In genomic region chr9:137204731-137205125, GRCh38 we compare ENCODE assay signal across 8 cellular contexts. TPM values are rescaled to one million over a fixed set of nuclear protein-coding genes. Genes with fewer than 3 reads are reported as not detected.
A peak's percentile ranks its signal among the peaks of the same experiment; 100 is the strongest.
DNase-seq lines count a peak whose midpoint lies in the region; ATAC-seq and TF ChIP-seq lines count a peak whose summit lies in the region.

No MANE protein-coding gene starts in this region.

- no peaks in the 10 kb centered on the region for H3K9me3 Mint-ChIP-seq in naive B cell

- peaks cover 6% of the 10 kb centered on the region for H3K36me3 ChIP-seq in A673 (ENCODE audit: insufficient read depth, low read length, poor library complexity, severe bottlenecking)

- ATAC-seq in naive B cell (ENCODE audit: low read depth in 2 of 2), result no peak
- ATAC-seq in GM21786 (IDR thresholded peaks at IDR 0.05; ENCODE audit: unreplicated experiment), result no peak
- no peak for ATAC-seq in HG03095 (IDR thresholded peaks at IDR 0.05; ENCODE audit: unreplicated experiment)

- no peak for TF ChIP-seq CTCF in A673 (conservative IDR thresholded peaks at IDR 0.05; ENCODE audit: low read depth, low read length)

- no peaks in the 10 kb centered on the region for H3K9me3 ChIP-seq in A673 (ENCODE audit: low read depth, low read length, poor library complexity, severe bottlenecking)

- peak overlapping the region; percentile 97 for H3K4me3 ChIP-seq in A673 (ENCODE audit: low read depth, low read length, poor library complexity, severe bottlenecking)
- H3K4me3 ChIP-seq in Jurkat, Clone E6-1 (ENCODE audit: low read length), result peak overlapping the region; percentile 69

- H3K27me3 Mint-ChIP-seq in naive B cell, result no peaks in the 10 kb centered on the region

- CTCF ChIA-PET in A673 (lab: Charles Lee), result interaction anchor here (1.2 kb wide), 1 partner anchor 32 kb away, joined by 3 read pairs; no protein-coding TSS in a partner anchor

- DNase-seq in A673 (ENCODE audit: low spot score) (no peak), naive B cell (no peak), SHP77 treated with DMSO at 0.1 percent for 48 hours (lab: John Stamatoyannopoulos, UW) (no peak), CD1c-positive myeloid dendritic cell (ENCODE audit: extremely low spot score) (no peak)
- DNase-seq in Jurkat, Clone E6-1 (ENCODE audit: low read depth, low spot score), result no peak

- POLR2A ChIA-PET in A673 (lab: Charles Lee; ENCODE audit: low non-redundant PET), result interaction anchor here (0.7 kb wide), 1 partner anchor 32 kb away, joined by 7 read pairs; no protein-coding TSS in a partner anchor

- peaks cover 32% of the 10 kb centered on the region for H3K4me1 ChIP-seq in A673 (ENCODE audit: insufficient read depth, low read length, poor library complexity, severe bottlenecking)

- peak overlapping the region; percentile 92 to 97 (median 93) for H3K4me3 Mint-ChIP-seq in naive B cell

- H3K36me3 Mint-ChIP-seq in naive B cell, result no peaks in the 10 kb centered on the region

- intact Hi-C loops in A673 (cut with micrococcal nuclease; ENCODE audit: unreplicated experiment), result no loop called here

- H3K4me1 Mint-ChIP-seq in naive B cell, result peaks cover 32 to 71% (median 56%) of the 10 kb centered on the region in 3 donors

- peak overlapping the region; percentile 88 for H3K27ac ChIP-seq in A673 (ENCODE audit: low read depth, low read length, poor library complexity, severe bottlenecking)
- H3K27ac ChIP-seq in cingulate gyrus (ENCODE audit: low read depth, low read length), result peak overlapping the region; percentile 54

- no peaks in the 10 kb centered on the region for H3K27me3 ChIP-seq in A673 (replicated peaks; ENCODE audit: insufficient read depth, low read depth, low read length, poor library complexity)

- BruUV-seq in A673 (replicated peaks; lab: Mats Ljungman, UMichigan), result no TSS peak

- H3K27ac Mint-ChIP-seq in naive B cell, result peak overlapping the region; percentile 92 to 98 (median 96)

RNA-seq across cellular contexts. Expression of gene TMEM203, which starts 0.7 kb away (rescaled TPM):
- 37.5 and 41.8 TPM in 2 replicates for total RNA-seq in A673 (2021)
- 38.4 TPM for polyA plus RNA-seq in Jurkat, Clone E6-1 (2012; ENCODE audit: insufficient read depth, insufficient read length)
- polyA plus RNA-seq in naive B cell (ENCODE audit: low read depth in 6 of 6), result 100 to 1,000 TPM; 119 to 191 (median 142) TPM

RNA-seq across cellular contexts. Expression of gene NDOR1, which starts 0.8 kb away (rescaled TPM):
- total RNA-seq in A673 (2021), result 40.2 and 41.5 TPM in 2 replicates
- polyA plus RNA-seq in Jurkat, Clone E6-1 (2012; ENCODE audit: insufficient read depth, insufficient read length), result 34.2 TPM
- polyA plus RNA-seq in naive B cell (ENCODE audit: low read depth in 6 of 6), result 1 to 10 TPM; 4.4 to 9.3 (median 5.2) TPM

RNA-seq across cellular contexts. Expression of gene TPRN, which starts 4.2 kb away (rescaled TPM):
- total RNA-seq in A673 (2021), result 23.0 and 25.7 TPM in 2 replicates
- polyA plus RNA-seq in Jurkat, Clone E6-1 (2012; ENCODE audit: insufficient read depth, insufficient read length), result 16.9 TPM
- polyA plus RNA-seq in naive B cell (ENCODE audit: low read depth in 6 of 6), result 1 to 10 TPM in 1 of 6 donors, under 1 TPM in 5; 0.21 to 1.1 (median 0.48) TPM

RNA-seq across cellular contexts. Expression of gene SSNA1, which starts 16.3 kb away (rescaled TPM):
- 86.8 and 87.3 TPM in 2 replicates for total RNA-seq in A673 (2021)
- polyA plus RNA-seq in Jurkat, Clone E6-1 (2012; ENCODE audit: insufficient read depth, insufficient read length), result 137 TPM
- polyA plus RNA-seq in naive B cell (ENCODE audit: low read depth in 6 of 6), result 100 to 1,000 TPM; 112 to 145 (median 132) TPM

RNA-seq across cellular contexts. Expression of gene ANAPC2, which starts 16.4 kb away (rescaled TPM):
- total RNA-seq in A673 (2021), result 49.6 and 54.1 TPM in 2 replicates
- 63.8 TPM for polyA plus RNA-seq in Jurkat, Clone E6-1 (2012; ENCODE audit: insufficient read depth, insufficient read length)
- 1 to 10 TPM; 6.1 to 9.3 (median 7.5) TPM for polyA plus RNA-seq in naive B cell (ENCODE audit: low read depth in 6 of 6)
